15 cellular contexts compared by ENCODE assay signal in genomic region chr15:59268199-59268979, GRCh38.
DNase-seq lines count a peak whose midpoint lies in the region; ATAC-seq and TF ChIP-seq lines count a peak whose summit lies in the region.
"Had no signal": no experiment of that assay in that cellular context is flagged by ENCODE, and none has a peak within 500 bp of the region (broad histone marks: within the 10 kb centered on the region; RNA-seq: fewer than 3 reads in every experiment).

No MANE protein-coding gene starts in this region.

- DNase-seq in activated CD8-positive, alpha-beta memory T cell treated with anti-CD3 and anti-CD28 coated beads, Interleukin-2, amount 10 ng/mL, durations not matched to agents 7 days and 5 days = no peak
- DNase-seq in activated CD8-positive, alpha-beta memory T cell treated with anti-CD3 and anti-CD28 coated beads, Interleukin-2, amount 50 U/mL, for 48 hours = no peak
- peak; percentile 73 for DNase-seq in RPMI7951 (ENCODE audit: low read depth)
- DNase-seq in epithelial cell of esophagus (ENCODE audit: low read depth) = peak; percentile 72
- no peak for DNase-seq in stimulated activated naive CD8-positive, alpha-beta T cell treated with anti-CD3 and anti-CD28 coated beads, Interleukin-15, amount 100 ng/mL, for 72 hours
- DNase-seq in testis = no peak
- DNase-seq in WERI-Rb-1 = no peak
- DNase-seq in SJCRH30 = no peak
- DNase-seq: DMS153, GOT3, NCI-H187 treated with DMSO at 0.1 percent for 48 hours, NCI-H82, upper lobe of right lung had no signal

- CTCF ChIA-PET in activated CD8-positive, alpha-beta memory T cell treated with anti-CD3 and anti-CD28 coated beads, Interleukin-2, amount 10 ng/mL, durations not matched to agents 7 days and 5 days (lab: Charles Lee) = interaction anchor here (0.8 to 1.3 kb wide), 2 partner anchors 12 to 31 kb away, joined by 3 read pairs; no protein-coding TSS in a partner anchor

- no peaks in the 10 kb centered on the region for H3K27me3 ChIP-seq in testis
- H3K27me3 ChIP-seq in WERI-Rb-1 (ENCODE audit: insufficient read depth, low read depth, severe bottlenecking) = no peaks in the 10 kb centered on the region
- H3K27me3 ChIP-seq in SJCRH30 = no peaks in the 10 kb centered on the region
- H3K27me3 ChIP-seq: SJSA1, upper lobe of right lung had no signal

- no peaks in the 10 kb centered on the region for H3K9me3 ChIP-seq in testis
- H3K9me3 ChIP-seq in WERI-Rb-1 (ENCODE audit: severe bottlenecking) = no peaks in the 10 kb centered on the region
- peaks cover 3% of the 10 kb centered on the region; the same call in 1 of the 2 replicates for H3K9me3 ChIP-seq in SJCRH30 (replicated peaks)
- H3K9me3 ChIP-seq: SJSA1, upper lobe of right lung had no signal

- H3K4me1 ChIP-seq in testis (no peaks in the 10 kb centered on the region), SJCRH30 (no peaks in the 10 kb centered on the region)
- H3K4me1 ChIP-seq: upper lobe of right lung had no signal

- peaks cover 3% of the 10 kb centered on the region for H3K27me3 Mint-ChIP-seq in activated CD8-positive, alpha-beta memory T cell treated with anti-CD3 and anti-CD28 coated beads, Interleukin-2, amount 10 ng/mL, durations not matched to agents 7 days and 5 days
- no peaks in the 10 kb centered on the region for H3K27me3 Mint-ChIP-seq in stimulated activated naive CD8-positive, alpha-beta T cell treated with anti-CD3 and anti-CD28 coated beads, Interleukin-15, amount 100 ng/mL, for 72 hours
- H3K27me3 Mint-ChIP-seq: dendritic cell treated with granulocyte-macrophage colony-stimulating factor and Interleukin-4, amounts not matched to agents 40 ng/mL and 50 ng/mL, for 4 days had no signal

- TF ChIP-seq POLR2A in testis (IDR thresholded peaks at IDR 0.05) = no peak

- 93 to 95% methylated on average over 7 of the region's 7 CpGs for WGBS in testis, 2 donors

- ATAC-seq in activated CD8-positive, alpha-beta memory T cell treated with anti-CD3 and anti-CD28 coated beads, Interleukin-2, amount 10 ng/mL, durations not matched to agents 7 days and 5 days = peak; percentile 68
- peak; percentile 50 for ATAC-seq in stimulated activated naive CD8-positive, alpha-beta T cell treated with anti-CD3 and anti-CD28 coated beads, Interleukin-15, amount 100 ng/mL, for 72 hours
- ATAC-seq: upper lobe of right lung had no signal

- intact Hi-C loops in testis (cut with DNase I; ENCODE audit: low total_unique reads) = no loop called here

- no peak overlapping the region for H3K4me3 ChIP-seq in epithelial cell of esophagus (ENCODE audit: low read length)
- no peak overlapping the region for H3K4me3 ChIP-seq in testis
- no peak overlapping the region for H3K4me3 ChIP-seq in WERI-Rb-1 (ENCODE audit: low read depth, low read length)
- no peak overlapping the region for H3K4me3 ChIP-seq in SJCRH30
- H3K4me3 ChIP-seq: SJSA1, upper lobe of right lung had no signal

- H3K4me3 Mint-ChIP-seq in activated CD8-positive, alpha-beta memory T cell treated with anti-CD3 and anti-CD28 coated beads, Interleukin-2, amount 10 ng/mL, durations not matched to agents 7 days and 5 days = no peak overlapping the region
- no peak overlapping the region for H3K4me3 Mint-ChIP-seq in stimulated activated naive CD8-positive, alpha-beta T cell treated with anti-CD3 and anti-CD28 coated beads, Interleukin-15, amount 100 ng/mL, for 72 hours
- H3K4me3 Mint-ChIP-seq: dendritic cell treated with granulocyte-macrophage colony-stimulating factor and Interleukin-4, amounts not matched to agents 40 ng/mL and 50 ng/mL, for 4 days had no signal

- TF ChIP-seq CTCF in epithelial cell of esophagus (IDR thresholded peaks at IDR 0.05; ENCODE audit: insufficient read depth, low read depth, low read length, missing control alignments) (no peak), testis (IDR thresholded peaks at IDR 0.05) (no peak), WERI-Rb-1 (IDR thresholded peaks at IDR 0.05; ENCODE audit: low read depth, low read length) (no peak)

- H3K36me3 Mint-ChIP-seq in activated CD8-positive, alpha-beta memory T cell treated with anti-CD3 and anti-CD28 coated beads, Interleukin-2, amount 10 ng/mL, durations not matched to agents 7 days and 5 days = peaks cover 13% of the 10 kb centered on the region

- H3K4me1 Mint-ChIP-seq in activated CD8-positive, alpha-beta memory T cell treated with anti-CD3 and anti-CD28 coated beads, Interleukin-2, amount 10 ng/mL, durations not matched to agents 7 days and 5 days = peaks cover 48% of the 10 kb centered on the region
- H3K4me1 Mint-ChIP-seq in stimulated activated naive CD8-positive, alpha-beta T cell treated with anti-CD3 and anti-CD28 coated beads, Interleukin-15, amount 100 ng/mL, for 72 hours = peaks cover 7% of the 10 kb centered on the region

- H3K36me3 ChIP-seq in testis (ENCODE audit: low read depth, missing control alignments) = no peaks in the 10 kb centered on the region
- no peaks in the 10 kb centered on the region for H3K36me3 ChIP-seq in WERI-Rb-1
- H3K36me3 ChIP-seq in SJCRH30 = peaks cover 17% of the 10 kb centered on the region; the same call in 1 of the 2 replicates
- H3K36me3 ChIP-seq: upper lobe of right lung had no signal

- H3K27ac Mint-ChIP-seq in activated CD8-positive, alpha-beta memory T cell treated with anti-CD3 and anti-CD28 coated beads, Interleukin-2, amount 10 ng/mL, durations not matched to agents 7 days and 5 days = peak overlapping the region; percentile 73
- H3K27ac Mint-ChIP-seq in stimulated activated naive CD8-positive, alpha-beta T cell treated with anti-CD3 and anti-CD28 coated beads, Interleukin-15, amount 100 ng/mL, for 72 hours = no peak overlapping the region
- H3K27ac Mint-ChIP-seq: dendritic cell treated with granulocyte-macrophage colony-stimulating factor and Interleukin-4, amounts not matched to agents 40 ng/mL and 50 ng/mL, for 4 days had no signal

- H3K27ac ChIP-seq in testis (no peak overlapping the region), WERI-Rb-1 (no peak overlapping the region), SJCRH30 (no peak overlapping the region)
- H3K27ac ChIP-seq: SJSA1, upper lobe of right lung had no signal

- H3K9me3 Mint-ChIP-seq in activated CD8-positive, alpha-beta memory T cell treated with anti-CD3 and anti-CD28 coated beads, Interleukin-2, amount 10 ng/mL, durations not matched to agents 7 days and 5 days (ENCODE audit: low read depth) = no peaks in the 10 kb centered on the region
- H3K9me3 Mint-ChIP-seq in stimulated activated naive CD8-positive, alpha-beta T cell treated with anti-CD3 and anti-CD28 coated beads, Interleukin-15, amount 100 ng/mL, for 72 hours = no peaks in the 10 kb centered on the region
- H3K9me3 Mint-ChIP-seq: dendritic cell treated with granulocyte-macrophage colony-stimulating factor and Interleukin-4, amounts not matched to agents 40 ng/mL and 50 ng/mL, for 4 days had no signal

Comparison
In these comparisons a context has a peak if more than half of its experiments do, and no peak if none do; other contexts are left out.
1. DNase-seq: peak in RPMI7951 (single experiment) and epithelial cell of esophagus (single experiment); none in activated CD8-positive, alpha-beta memory T cell treated with anti-CD3 and anti-CD28 coated beads, Interleukin-2, amount 10 ng/mL, durations not matched to agents 7 days and 5 days (single experiment), activated CD8-positive, alpha-beta memory T cell treated with anti-CD3 and anti-CD28 coated beads, Interleukin-2, amount 50 U/mL, for 48 hours (single experiment), stimulated activated naive CD8-positive, alpha-beta T cell treated with anti-CD3 and anti-CD28 coated beads, Interleukin-15, amount 100 ng/mL, for 72 hours (0 of 2), testis (single experiment), WERI-Rb-1 (single experiment) and SJCRH30 (0 of 2).